1 cellular context compared by ENCODE assay signal in the genomic region with DNA sequence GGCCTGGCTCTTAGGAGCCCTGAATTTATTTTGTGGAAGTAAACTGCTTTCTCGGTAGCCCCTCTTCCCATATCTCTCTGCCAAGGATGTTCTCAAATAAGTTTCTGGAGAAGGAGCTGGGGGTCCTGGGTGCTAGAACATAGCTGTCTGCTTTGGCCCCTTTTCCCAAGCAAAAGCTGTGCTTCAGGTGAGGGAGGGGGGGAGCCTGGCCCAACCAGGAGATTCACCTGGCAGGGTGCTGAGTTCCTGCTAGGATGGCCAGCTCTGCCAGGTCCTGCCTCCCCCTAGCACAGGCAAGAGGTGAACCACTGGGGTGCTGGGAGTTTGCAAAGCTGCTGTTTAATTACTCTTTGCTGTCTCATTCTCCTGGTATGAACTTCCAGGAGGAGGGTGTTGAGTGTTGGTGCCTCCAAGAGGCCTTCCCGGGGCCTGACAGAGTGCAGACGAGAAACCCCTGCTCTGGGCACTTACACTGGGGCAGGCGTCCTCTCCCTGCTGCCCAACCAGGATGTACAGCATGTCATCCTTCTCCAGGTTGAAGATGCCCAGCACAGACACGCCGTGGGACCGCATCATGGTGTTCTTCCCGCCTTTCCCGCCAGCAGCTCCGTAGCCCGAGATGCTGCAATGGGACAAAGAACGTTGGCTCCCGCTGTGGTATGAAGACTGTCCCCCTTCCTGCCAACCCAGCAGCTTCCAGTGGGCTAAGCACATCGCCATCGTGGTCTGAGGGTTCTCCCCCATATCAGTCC.
TF ChIP-seq lines count a peak whose summit lies in the region.

No MANE protein-coding gene starts in this region.

TF ChIP-seq in GM23338, 12 proteins besides CTCF, POLR2A, EP300 and RAD21 (continued from another document):
- TF ChIP-seq, protein P1, sequence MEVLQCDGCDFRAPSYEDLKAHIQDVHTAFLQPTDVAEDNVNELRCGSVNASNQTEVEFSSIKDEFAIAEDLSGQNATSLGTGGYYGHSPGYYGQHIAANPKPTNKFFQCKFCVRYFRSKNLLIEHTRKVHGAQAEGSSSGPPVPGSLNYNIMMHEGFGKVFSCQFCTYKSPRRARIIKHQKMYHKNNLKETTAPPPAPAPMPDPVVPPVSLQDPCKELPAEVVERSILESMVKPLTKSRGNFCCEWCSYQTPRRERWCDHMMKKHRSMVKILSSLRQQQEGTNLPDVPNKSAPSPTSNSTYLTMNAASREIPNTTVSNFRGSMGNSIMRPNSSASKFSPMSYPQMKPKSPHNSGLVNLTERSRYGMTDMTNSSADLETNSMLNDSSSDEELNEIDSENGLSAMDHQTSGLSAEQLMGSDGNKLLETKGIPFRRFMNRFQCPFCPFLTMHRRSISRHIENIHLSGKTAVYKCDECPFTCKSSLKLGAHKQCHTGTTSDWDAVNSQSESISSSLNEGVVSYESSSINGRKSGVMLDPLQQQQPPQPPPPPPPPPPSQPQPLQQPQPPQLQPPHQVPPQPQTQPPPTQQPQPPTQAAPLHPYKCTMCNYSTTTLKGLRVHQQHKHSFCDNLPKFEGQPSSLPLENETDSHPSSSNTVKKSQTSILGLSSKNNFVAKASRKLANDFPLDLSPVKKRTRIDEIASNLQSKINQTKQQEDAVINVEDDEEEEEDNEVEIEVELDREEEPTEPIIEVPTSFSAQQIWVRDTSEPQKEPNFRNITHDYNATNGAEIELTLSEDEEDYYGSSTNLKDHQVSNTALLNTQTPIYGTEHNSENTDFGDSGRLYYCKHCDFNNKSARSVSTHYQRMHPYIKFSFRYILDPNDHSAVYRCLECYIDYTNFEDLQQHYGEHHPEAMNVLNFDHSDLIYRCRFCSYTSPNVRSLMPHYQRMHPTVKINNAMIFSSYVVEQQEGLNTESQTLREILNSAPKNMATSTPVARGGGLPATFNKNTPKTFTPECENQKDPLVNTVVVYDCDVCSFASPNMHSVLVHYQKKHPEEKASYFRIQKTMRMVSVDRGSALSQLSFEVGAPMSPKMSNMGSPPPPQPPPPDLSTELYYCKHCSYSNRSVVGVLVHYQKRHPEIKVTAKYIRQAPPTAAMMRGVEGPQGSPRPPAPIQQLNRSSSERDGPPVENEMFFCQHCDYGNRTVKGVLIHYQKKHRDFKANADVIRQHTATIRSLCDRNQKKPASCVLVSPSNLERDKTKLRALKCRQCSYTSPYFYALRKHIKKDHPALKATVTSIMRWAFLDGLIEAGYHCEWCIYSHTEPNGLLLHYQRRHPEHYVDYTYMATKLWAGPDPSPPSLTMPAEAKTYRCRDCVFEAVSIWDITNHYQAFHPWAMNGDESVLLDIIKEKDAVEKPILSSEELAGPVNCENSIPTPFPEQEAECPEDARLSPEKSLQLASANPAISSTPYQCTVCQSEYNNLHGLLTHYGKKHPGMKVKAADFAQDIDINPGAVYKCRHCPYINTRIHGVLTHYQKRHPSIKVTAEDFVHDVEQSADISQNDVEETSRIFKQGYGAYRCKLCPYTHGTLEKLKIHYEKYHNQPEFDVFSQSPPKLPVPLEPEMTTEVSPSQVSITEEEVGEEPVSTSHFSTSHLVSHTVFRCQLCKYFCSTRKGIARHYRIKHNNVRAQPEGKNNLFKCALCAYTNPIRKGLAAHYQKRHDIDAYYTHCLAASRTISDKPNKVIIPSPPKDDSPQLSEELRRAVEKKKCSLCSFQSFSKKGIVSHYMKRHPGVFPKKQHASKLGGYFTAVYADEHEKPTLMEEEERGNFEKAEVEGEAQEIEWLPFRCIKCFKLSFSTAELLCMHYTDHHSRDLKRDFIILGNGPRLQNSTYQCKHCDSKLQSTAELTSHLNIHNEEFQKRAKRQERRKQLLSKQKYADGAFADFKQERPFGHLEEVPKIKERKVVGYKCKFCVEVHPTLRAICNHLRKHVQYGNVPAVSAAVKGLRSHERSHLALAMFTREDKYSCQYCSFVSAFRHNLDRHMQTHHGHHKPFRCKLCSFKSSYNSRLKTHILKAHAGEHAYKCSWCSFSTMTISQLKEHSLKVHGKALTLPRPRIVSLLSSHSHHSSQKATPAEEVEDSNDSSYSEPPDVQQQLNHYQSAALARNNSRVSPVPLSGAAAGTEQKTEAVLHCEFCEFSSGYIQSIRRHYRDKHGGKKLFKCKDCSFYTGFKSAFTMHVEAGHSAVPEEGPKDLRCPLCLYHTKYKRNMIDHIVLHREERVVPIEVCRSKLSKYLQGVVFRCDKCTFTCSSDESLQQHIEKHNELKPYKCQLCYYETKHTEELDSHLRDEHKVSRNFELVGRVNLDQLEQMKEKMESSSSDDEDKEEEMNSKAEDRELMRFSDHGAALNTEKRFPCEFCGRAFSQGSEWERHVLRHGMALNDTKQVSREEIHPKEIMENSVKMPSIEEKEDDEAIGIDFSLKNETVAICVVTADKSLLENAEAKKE (CRISPR knock-in tag; IDR thresholded peaks at IDR 0.05) = no peak
- no peak for TF ChIP-seq ZNF114 (CRISPR knock-in tag; IDR thresholded peaks at IDR 0.05)
